1 cellular context compared by ENCODE assay signal in the genomic region with DNA sequence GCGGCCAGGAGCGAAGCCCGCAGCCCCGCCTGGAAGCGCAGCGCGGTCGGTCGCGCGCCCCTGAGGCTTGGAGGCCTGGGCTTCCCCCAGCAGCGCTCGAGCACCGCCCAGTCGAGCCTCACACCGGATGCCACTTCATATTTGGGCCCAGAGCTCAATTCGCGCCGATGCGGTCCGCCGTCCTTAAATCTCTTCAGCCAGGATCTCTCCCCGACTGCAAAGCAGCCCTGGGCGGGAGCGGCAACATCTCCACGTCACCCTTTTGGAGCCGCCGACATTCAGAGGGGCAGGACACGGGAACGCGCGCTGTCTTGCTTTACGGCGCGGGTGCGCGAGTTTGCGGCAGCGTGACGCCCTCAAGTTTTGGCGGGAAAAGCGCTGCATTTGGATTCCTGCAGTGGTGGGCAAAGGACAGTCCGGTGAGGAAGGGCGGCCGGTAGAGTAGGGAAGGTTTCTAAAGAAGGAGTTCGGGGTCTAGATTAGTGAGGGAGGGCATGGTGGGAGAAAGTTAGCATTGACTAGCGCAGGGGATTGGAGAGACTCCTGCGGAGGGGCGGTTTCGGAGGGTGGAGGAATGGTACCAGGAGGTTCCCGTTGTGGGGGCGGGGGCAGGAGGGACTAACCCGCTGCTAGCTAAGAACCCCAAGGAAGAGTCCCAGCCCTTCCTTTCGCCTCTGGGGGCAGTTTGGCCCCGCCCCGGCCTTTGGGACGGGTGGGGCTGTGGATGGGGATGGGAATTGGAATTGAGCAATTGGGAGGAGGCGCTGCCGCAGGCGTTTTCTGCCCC.
TF ChIP-seq lines count a peak whose summit lies in the region.

No MANE protein-coding gene starts in this region.

TF ChIP-seq in HepG2, 621 proteins besides CTCF, POLR2A, EP300 and RAD21 (continues in another document):
- TF ChIP-seq ONECUT2 (CRISPR knock-in tag; IDR thresholded peaks at IDR 0.05) (0 out of 2 replicates have a peak, but pooled peaks have one; percentile 24), PLSCR1 (CRISPR knock-in tag; IDR thresholded peaks at IDR 0.05; ENCODE audit: borderline replicate concordance) (peak; percentile 76; the same call in 1 of the 2 replicates), REL (CRISPR knock-in tag; conservative IDR thresholded peaks at IDR 0.05) (peak; percentile 96), PRPF4 (IDR thresholded peaks at IDR 0.05; ENCODE audit: low read depth, low read length, poor library complexity, severe bottlenecking) (no peak), ZNF850 (CRISPR knock-in tag; conservative IDR thresholded peaks at IDR 0.05) (no peak), MIER2 (CRISPR knock-in tag; IDR thresholded peaks at IDR 0.05) (0 out of 2 replicates have a peak, but pooled peaks have one; percentile 31), RBAK (CRISPR knock-in tag; IDR thresholded peaks at IDR 0.05) (no peak), CERS6 (CRISPR knock-in tag; IDR thresholded peaks at IDR 0.05) (0 out of 2 replicates have a peak, but pooled peaks have one; percentile 90), ISX (CRISPR knock-in tag; conservative IDR thresholded peaks at IDR 0.05) (peak; percentile 93), HOXA9 (CRISPR knock-in tag; IDR thresholded peaks at IDR 0.05; ENCODE audit: borderline replicate concordance) (peak; percentile 95), ZNF766 (CRISPR knock-in tag; IDR thresholded peaks at IDR 0.05; ENCODE audit: borderline replicate concordance) (peak; percentile 71; the same call in 1 of the 2 replicates), ZNF326 (CRISPR knock-in tag; IDR thresholded peaks at IDR 0.05; ENCODE audit: borderline replicate concordance) (no peak), EED (CRISPR knock-in tag; IDR thresholded peaks at IDR 0.05) (no peak), ZNF232 (CRISPR knock-in tag; IDR thresholded peaks at IDR 0.05; ENCODE audit: borderline replicate concordance) (peak; percentile 90), U2AF2 (IDR thresholded peaks at IDR 0.05; ENCODE audit: low read depth, low read length) (no peak), AHDC1 (CRISPR knock-in tag; IDR thresholded peaks at IDR 0.05; ENCODE audit: borderline replicate concordance) (no peak), ZMYM2 (CRISPR knock-in tag; IDR thresholded peaks at IDR 0.05) (no peak), STAT5B (CRISPR knock-in tag; IDR thresholded peaks at IDR 0.05) (no peak), ZNF24 (IDR thresholded peaks at IDR 0.05) (no peak), ZNF841 (CRISPR knock-in tag; IDR thresholded peaks at IDR 0.05; ENCODE audit: borderline replicate concordance) (peak; percentile 84; the same call in 1 of the 2 replicates), TCF12 (IDR thresholded peaks at IDR 0.05) (no peak), TCF12 (CRISPR knock-in tag; IDR thresholded peaks at IDR 0.05) (peak; percentile 49; the same call in 1 of the 2 replicates), MXI1 (IDR thresholded peaks at IDR 0.05; ENCODE audit: borderline replicate concordance, low read depth, low read length) (peak; percentile 37; the same call in 1 of the 3 replicates), FUBP1 (CRISPR knock-in tag; IDR thresholded peaks at IDR 0.05; ENCODE audit: borderline replicate concordance) (no peak), SNAI1 (CRISPR knock-in tag; IDR thresholded peaks at IDR 0.05; ENCODE audit: borderline replicate concordance) (no peak; the same call in 1 of the 2 replicates), ZIK1 (CRISPR knock-in tag; IDR thresholded peaks at IDR 0.05; ENCODE audit: borderline replicate concordance, low read depth) (peak; percentile 71), ZFP41 (CRISPR knock-in tag; IDR thresholded peaks at IDR 0.05; ENCODE audit: borderline replicate concordance) (peak; percentile 82; the same call in 1 of the 2 replicates), GATAD2A (CRISPR knock-in tag; IDR thresholded peaks at IDR 0.05) (no peak; the same call in 1 of the 2 replicates), ZNF549 (CRISPR knock-in tag; IDR thresholded peaks at IDR 0.05) (no peak), MAFK (conservative IDR thresholded peaks at IDR 0.05 in 1 of 2, IDR thresholded peaks at IDR 0.05 in 1 of 2; ENCODE audit: low read length in 2 of 2) (no peak), POGZ (CRISPR knock-in tag; IDR thresholded peaks at IDR 0.05) (peak; percentile 84), ZNF207 (IDR thresholded peaks at IDR 0.05; ENCODE audit: borderline replicate concordance) (no peak), PRMT3 (CRISPR knock-in tag; IDR thresholded peaks at IDR 0.05; ENCODE audit: borderline replicate concordance, low read depth) (0 out of 2 replicates have a peak, but pooled peaks have one; percentile 26), ZNF674 (CRISPR knock-in tag; IDR thresholded peaks at IDR 0.05; ENCODE audit: low read depth) (no peak), ZSCAN9 (CRISPR knock-in tag; IDR thresholded peaks at IDR 0.05; ENCODE audit: borderline replicate concordance) (peak; percentile 77; the same call in 1 of the 2 replicates), HNRNPUL1 (IDR thresholded peaks at IDR 0.05; ENCODE audit: low read depth, low read length) (no peak), RFXANK (CRISPR knock-in tag; IDR thresholded peaks at IDR 0.05) (no peak), KLF9 (CRISPR knock-in tag; IDR thresholded peaks at IDR 0.05; ENCODE audit: low read depth) (peak; percentile 21), ZNF775 (CRISPR knock-in tag; IDR thresholded peaks at IDR 0.05; ENCODE audit: borderline replicate concordance) (0 out of 2 replicates have a peak, but pooled peaks have one; percentile 34), ZNF282 (IDR thresholded peaks at IDR 0.05; ENCODE audit: partially characterized antibody) (no peak), ZBTB8A (CRISPR knock-in tag; IDR thresholded peaks at IDR 0.05; ENCODE audit: borderline replicate concordance, low read depth) (no peak), HNF4G (IDR thresholded peaks at IDR 0.05; ENCODE audit: borderline replicate concordance, low read depth, low read length) (no peak; the same call in 1 of the 2 replicates), HNF4G (CRISPR knock-in tag; IDR thresholded peaks at IDR 0.05; ENCODE audit: borderline replicate concordance, low read depth) (0 out of 2 replicates have a peak, but pooled peaks have one; percentile 20), SIX1 (CRISPR knock-in tag; IDR thresholded peaks at IDR 0.05; ENCODE audit: borderline replicate concordance) (no peak)
- TF ChIP-seq, protein P1, sequence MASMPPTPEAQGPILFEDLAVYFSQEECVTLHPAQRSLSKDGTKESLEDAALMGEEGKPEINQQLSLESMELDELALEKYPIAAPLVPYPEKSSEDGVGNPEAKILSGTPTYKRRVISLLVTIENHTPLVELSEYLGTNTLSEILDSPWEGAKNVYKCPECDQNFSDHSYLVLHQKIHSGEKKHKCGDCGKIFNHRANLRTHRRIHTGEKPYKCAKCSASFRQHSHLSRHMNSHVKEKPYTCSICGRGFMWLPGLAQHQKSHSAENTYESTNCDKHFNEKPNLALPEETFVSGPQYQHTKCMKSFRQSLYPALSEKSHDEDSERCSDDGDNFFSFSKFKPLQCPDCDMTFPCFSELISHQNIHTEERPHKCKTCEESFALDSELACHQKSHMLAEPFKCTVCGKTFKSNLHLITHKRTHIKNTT (CRISPR knock-in tag; IDR thresholded peaks at IDR 0.05) = no peak
- TF ChIP-seq, protein P2, sequence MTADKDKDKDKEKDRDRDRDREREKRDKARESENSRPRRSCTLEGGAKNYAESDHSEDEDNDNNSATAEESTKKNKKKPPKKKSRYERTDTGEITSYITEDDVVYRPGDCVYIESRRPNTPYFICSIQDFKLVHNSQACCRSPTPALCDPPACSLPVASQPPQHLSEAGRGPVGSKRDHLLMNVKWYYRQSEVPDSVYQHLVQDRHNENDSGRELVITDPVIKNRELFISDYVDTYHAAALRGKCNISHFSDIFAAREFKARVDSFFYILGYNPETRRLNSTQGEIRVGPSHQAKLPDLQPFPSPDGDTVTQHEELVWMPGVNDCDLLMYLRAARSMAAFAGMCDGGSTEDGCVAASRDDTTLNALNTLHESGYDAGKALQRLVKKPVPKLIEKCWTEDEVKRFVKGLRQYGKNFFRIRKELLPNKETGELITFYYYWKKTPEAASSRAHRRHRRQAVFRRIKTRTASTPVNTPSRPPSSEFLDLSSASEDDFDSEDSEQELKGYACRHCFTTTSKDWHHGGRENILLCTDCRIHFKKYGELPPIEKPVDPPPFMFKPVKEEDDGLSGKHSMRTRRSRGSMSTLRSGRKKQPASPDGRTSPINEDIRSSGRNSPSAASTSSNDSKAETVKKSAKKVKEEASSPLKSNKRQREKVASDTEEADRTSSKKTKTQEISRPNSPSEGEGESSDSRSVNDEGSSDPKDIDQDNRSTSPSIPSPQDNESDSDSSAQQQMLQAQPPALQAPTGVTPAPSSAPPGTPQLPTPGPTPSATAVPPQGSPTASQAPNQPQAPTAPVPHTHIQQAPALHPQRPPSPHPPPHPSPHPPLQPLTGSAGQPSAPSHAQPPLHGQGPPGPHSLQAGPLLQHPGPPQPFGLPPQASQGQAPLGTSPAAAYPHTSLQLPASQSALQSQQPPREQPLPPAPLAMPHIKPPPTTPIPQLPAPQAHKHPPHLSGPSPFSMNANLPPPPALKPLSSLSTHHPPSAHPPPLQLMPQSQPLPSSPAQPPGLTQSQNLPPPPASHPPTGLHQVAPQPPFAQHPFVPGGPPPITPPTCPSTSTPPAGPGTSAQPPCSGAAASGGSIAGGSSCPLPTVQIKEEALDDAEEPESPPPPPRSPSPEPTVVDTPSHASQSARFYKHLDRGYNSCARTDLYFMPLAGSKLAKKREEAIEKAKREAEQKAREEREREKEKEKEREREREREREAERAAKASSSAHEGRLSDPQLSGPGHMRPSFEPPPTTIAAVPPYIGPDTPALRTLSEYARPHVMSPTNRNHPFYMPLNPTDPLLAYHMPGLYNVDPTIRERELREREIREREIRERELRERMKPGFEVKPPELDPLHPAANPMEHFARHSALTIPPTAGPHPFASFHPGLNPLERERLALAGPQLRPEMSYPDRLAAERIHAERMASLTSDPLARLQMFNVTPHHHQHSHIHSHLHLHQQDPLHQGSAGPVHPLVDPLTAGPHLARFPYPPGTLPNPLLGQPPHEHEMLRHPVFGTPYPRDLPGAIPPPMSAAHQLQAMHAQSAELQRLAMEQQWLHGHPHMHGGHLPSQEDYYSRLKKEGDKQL (CRISPR knock-in tag; IDR thresholded peaks at IDR 0.05; ENCODE audit: low read depth) = 0 out of 2 replicates have a peak, but pooled peaks have one; percentile 48
